In the genomic region with DNA sequence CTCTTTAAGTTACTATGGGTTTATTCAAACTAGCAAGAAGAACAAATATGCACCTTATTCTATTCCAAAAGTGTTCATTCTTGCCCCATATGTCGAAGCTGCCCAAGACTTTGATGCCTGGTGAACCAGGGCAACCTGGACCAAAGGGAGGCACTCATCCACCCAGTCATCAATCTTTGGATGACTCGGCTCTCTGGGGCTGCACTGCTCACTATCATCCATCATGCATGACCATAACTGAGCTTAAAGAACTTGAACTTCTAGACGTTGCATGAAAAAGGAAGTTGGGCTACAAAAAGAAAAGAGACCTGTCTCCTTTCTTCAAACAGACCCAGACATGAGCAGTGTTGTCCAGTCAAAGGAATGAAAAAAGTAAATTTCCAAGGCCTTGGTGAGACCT, we compare ENCODE assay signal across 24 cellular contexts. TPM values are rescaled to one million over a fixed set of nuclear protein-coding genes. Genes with fewer than 3 reads are reported as not detected.
"Had no signal": no experiment of that assay in that cellular context is flagged by ENCODE, and none has a peak within 500 bp of the region (broad histone marks: within the 10 kb centered on the region; RNA-seq: fewer than 3 reads in every experiment).

No MANE protein-coding gene starts in this region.

- H3K4me3 Mint-ChIP-seq: immature natural killer cell, naive B cell, nephron had no signal

- DNase-seq: dorsolateral prefrontal cortex; effector CD8-positive, alpha-beta T cell; foreskin fibroblast; immature natural killer cell; left colon; mesendoderm; naive B cell; occipital lobe; pancreas; retina; stimulated activated CD4-positive, alpha-beta T cell treated with anti-CD3 and anti-CD28 coated beads, Interleukin-4, amount 100 ng/mL, for 1 hour; stimulated activated CD8-positive, alpha-beta memory T cell treated with anti-CD3 and anti-CD28 coated beads, Interleukin-4, amount 100 ng/mL, for 48 hours; stimulated activated naive CD4-positive, alpha-beta T cell; stomach; substantia nigra; transverse colon had no signal

- H3K27ac Mint-ChIP-seq: naive B cell, nephron had no signal

- H3K4me1 Mint-ChIP-seq: immature natural killer cell, naive B cell had no signal

- ATAC-seq: left colon, pancreas, right lobe of liver had no signal

- H3K36me3 Mint-ChIP-seq: immature natural killer cell, naive B cell had no signal

- H3K9me3 Mint-ChIP-seq: immature natural killer cell, naive B cell, nephron had no signal

RNA-seq across cellular contexts. Expression of a gene that starts 1.2 kb away (rescaled TPM):
- total RNA-seq: dorsolateral prefrontal cortex, left colon, lung microvascular endothelial cell, right lobe of liver, thoracic aorta, transverse colon had no signal

RNA-seq across cellular contexts. Expression of a gene that starts 16.8 kb away (rescaled TPM):
- total RNA-seq: chondrocyte, esophagus muscularis mucosa, left colon, liver, lung microvascular endothelial cell, occipital lobe, pancreas, prostate gland, right lobe of liver, stomach, thoracic aorta, transverse colon had no signal

RNA-seq across cellular contexts. Expression of a gene that starts 21.4 kb away (rescaled TPM):
- total RNA-seq: dorsolateral prefrontal cortex, esophagus muscularis mucosa, left colon, liver, lung microvascular endothelial cell, occipital lobe, prostate gland, right lobe of liver, stomach, thoracic aorta, transverse colon had no signal

RNA-seq across cellular contexts. Expression of a gene that starts 35.6 kb away (rescaled TPM):
- total RNA-seq: chondrocyte, dorsolateral prefrontal cortex, esophagus muscularis mucosa, left colon, liver, lung microvascular endothelial cell, occipital lobe, pancreas, prostate gland, right lobe of liver, stomach, thoracic aorta, transverse colon had no signal

RNA-seq across cellular contexts. Expression of a gene that starts 36.0 kb away (rescaled TPM):
- total RNA-seq: chondrocyte, left colon, liver, lung microvascular endothelial cell, right lobe of liver, thoracic aorta, transverse colon had no signal
